In genomic region chr13:99501952-99502310, GRCh38 we compare ENCODE assay signal across 8 cellular contexts. TPM values are rescaled to one million over a fixed set of nuclear protein-coding genes. Genes with fewer than 3 reads are reported as not detected.
DNase-seq lines count a peak whose midpoint lies in the region; ATAC-seq and TF ChIP-seq lines count a peak whose summit lies in the region.

No MANE protein-coding gene starts in this region.

- H3K9me3 Mint-ChIP-seq in activated naive CD8-positive, alpha-beta T cell (ENCODE audit: low read depth), result no peaks in the 10 kb centered on the region

- intact Hi-C loops in posterior vena cava (cut with DNase I), result no loop called here

- DNase-seq in EH (ENCODE audit: low read depth) (peak; percentile 40), NB4 (ENCODE audit: low read depth) (peak; percentile 46), hepatocyte (ENCODE audit: low spot score) (peak; percentile 55), posterior vena cava (ENCODE audit: low spot score) (no peak)

- TF ChIP-seq CTCF in NB4 (IDR thresholded peaks at IDR 0.05; ENCODE audit: low read depth, low read length), result no peak
- TF ChIP-seq CTCF in hepatocyte (IDR thresholded peaks at IDR 0.05; ENCODE audit: poor library complexity), result no peak

- no peaks in the 10 kb centered on the region for H3K36me3 Mint-ChIP-seq in activated naive CD8-positive, alpha-beta T cell

- H3K4me3 ChIP-seq in NB4 (ENCODE audit: low read depth, low read length) (peak overlapping the region; percentile 97), hepatocyte (peak overlapping the region; percentile 78), skeletal muscle satellite cell (ENCODE audit: low read length) (peak overlapping the region; percentile 83)

- no peaks in the 10 kb centered on the region for H3K27me3 Mint-ChIP-seq in activated naive CD8-positive, alpha-beta T cell

- peak overlapping the region; percentile 82 for H3K4me2 ChIP-seq in hepatocyte
- peak overlapping the region; percentile 93 for H3K4me2 ChIP-seq in skeletal muscle satellite cell (ENCODE audit: low read length)

- H3K27ac Mint-ChIP-seq in activated naive CD8-positive, alpha-beta T cell, result peak overlapping the region; percentile 93

- peak overlapping the region; percentile 62 for H2AFZ ChIP-seq in hepatocyte

- no peak for TF ChIP-seq POLR2A in NB4 (IDR thresholded peaks at IDR 0.05; ENCODE audit: extremely low read depth, insufficient read length)

- H3K27me3 ChIP-seq in hepatocyte (no peaks in the 10 kb centered on the region), skeletal muscle satellite cell (ENCODE audit: control insufficient read depth, insufficient read depth, low read length) (no peaks in the 10 kb centered on the region)

- peak overlapping the region; percentile 94 for H3K9ac ChIP-seq in skeletal muscle satellite cell (ENCODE audit: low read depth, low read length)

- peak overlapping the region; percentile 95 for H3K4me3 Mint-ChIP-seq in activated naive CD8-positive, alpha-beta T cell

- H3K27ac ChIP-seq in hepatocyte, result peak overlapping the region; percentile 97

- H3K4me1 ChIP-seq in hepatocyte (ENCODE audit: insufficient read depth) (peaks cover 36% of the 10 kb centered on the region), skeletal muscle satellite cell (ENCODE audit: control insufficient read depth, insufficient read depth, low read length) (peaks cover 37% of the 10 kb centered on the region)

- H3K9me3 ChIP-seq in hepatocyte (ENCODE audit: low read depth) (no peaks in the 10 kb centered on the region), skeletal muscle satellite cell (replicated peaks; ENCODE audit: low read length) (no peaks in the 10 kb centered on the region)

- ATAC-seq in GM18519 (IDR thresholded peaks at IDR 0.05; ENCODE audit: low FRiP score, unreplicated experiment) (no peak), HG02610 (IDR thresholded peaks at IDR 0.05; ENCODE audit: unreplicated experiment) (no peak)

- peaks cover 79% of the 10 kb centered on the region for H3K4me1 Mint-ChIP-seq in activated naive CD8-positive, alpha-beta T cell (ENCODE audit: low read depth)

- peaks cover 40% of the 10 kb centered on the region for H4K20me1 ChIP-seq in hepatocyte (ENCODE audit: insufficient read depth, poor library complexity, severe bottlenecking)

- no peaks in the 10 kb centered on the region for H3K9me2 ChIP-seq in hepatocyte (replicated peaks; ENCODE audit: insufficient read depth)

- WGBS in hepatocyte (ENCODE audit: low lambda C conversion rate, missing lambda C conversion rate), result 0% methylated on average over 14 of the region's 14 CpGs

- peaks cover 58% of the 10 kb centered on the region for H3K79me2 ChIP-seq in hepatocyte

- H3K36me3 ChIP-seq in hepatocyte (replicated peaks; ENCODE audit: insufficient read depth, low read depth) (no peaks in the 10 kb centered on the region), skeletal muscle satellite cell (ENCODE audit: insufficient read depth, low read length) (no peaks in the 10 kb centered on the region)

RNA-seq across cellular contexts. Expression of gene TM9SF2, which starts 0.7 kb away (rescaled TPM):
- 272 and 280 TPM in 2 replicates for total RNA-seq in hepatocyte
- polyA plus RNA-seq in hepatocyte, result 160 and 184 TPM in 2 replicates
- total RNA-seq in skeletal muscle satellite cell (2012; rRNA removed), result 120 and 128 TPM in 2 replicates
- total RNA-seq in posterior vena cava, result 10 to 100 TPM; 73.4 to 81.4 TPM
